Comparison of ENCODE assay signal across 8 cellular contexts in genomic region chr10:73413528-73414229, GRCh38. TPM values are rescaled to one million over a fixed set of nuclear protein-coding genes. Genes with fewer than 3 reads are reported as not detected.
DNase-seq lines count a peak whose midpoint lies in the region; ATAC-seq and TF ChIP-seq lines count a peak whose summit lies in the region.

TSS of gene ANXA7 (minus strand) at chr10:73414058. CDS start at chr10:73400856, 13,202 bp downstream.

- H3K4me1 ChIP-seq in spleen, result peaks cover 16 to 57% (median 43%) of the 10 kb centered on the region in 6 donors

- no peaks in the 10 kb centered on the region for H3K27me3 ChIP-seq in spleen (replicated peaks in 1 of 7)

- H3K27ac ChIP-seq in caudate nucleus (ENCODE audit: low read depth, low read length), result peak within 1 kb of the TSS; percentile 93
- H3K27ac ChIP-seq in spleen, result peak within 1 kb of the TSS; percentile 78 to 98 (median 96)

- peak within 1 kb of the TSS; percentile 86 for H3K27ac Mint-ChIP-seq in activated B cell treated with CpG ODN at 0.5 μM for 24 hours

- H3K9me3 Mint-ChIP-seq in activated B cell treated with CpG ODN at 0.5 μM for 24 hours, result no peaks in the 10 kb centered on the region

- H3K4me1 Mint-ChIP-seq in activated B cell treated with CpG ODN at 0.5 μM for 24 hours, result peaks cover 56% of the 10 kb centered on the region

- TF ChIP-seq POLR2A in spleen (IDR thresholded peaks at IDR 0.05), result peak in 2 of 3 donors; percentile 32 to 49

- H3K4me3 Mint-ChIP-seq in activated B cell treated with CpG ODN at 0.5 μM for 24 hours, result peak within 1 kb of the TSS; percentile 92

- intact Hi-C loops in activated B cell treated with CpG ODN at 0.5 μM for 24 hours (cut with micrococcal nuclease), result loop anchor here (1.0 to 5.0 kb wide), 8 partner anchors 55 to 1646 kb away; partner anchors contain the start of genes CFAP70, DNAJC9, MRPS16 and NDST2
- intact Hi-C loops in spleen (cut with DNase I; ENCODE audit: low total_unique reads), result no loop called here

- POLR2A ChIA-PET in activated B cell treated with CpG ODN at 0.5 μM for 24 hours (lab: Charles Lee), result interaction anchor here (0.5 to 4.8 kb wide), 7 partner anchors 55 to 1412 kb away, joined by 3 to 39 read pairs (median 4); partner anchors contain the start of genes CFAP70, DNAJC9, PPP3CB and SEC24C

- peak; percentile 24 for TF ChIP-seq CTCF in AG09319 (IDR thresholded peaks at IDR 0.05; ENCODE audit: low read depth, low read length)
- no peak for TF ChIP-seq CTCF in activated B cell treated with CpG ODN at 0.5 μM for 24 hours (IDR thresholded peaks at IDR 0.05)
- peak in 9 of 11 experiments; percentile 30 to 72 (median 50) for TF ChIP-seq CTCF in spleen (IDR thresholded peaks at IDR 0.05 in 8 of 11, conservative IDR thresholded peaks at IDR 0.05 in 3 of 11)

- peak within 1 kb of the TSS; percentile 72 to 98 (median 88) for H3K4me3 ChIP-seq in spleen

- CTCF ChIA-PET in activated B cell treated with CpG ODN at 0.5 μM for 24 hours (lab: Charles Lee), result no interaction called here

- DNase-seq in AG09319 (ENCODE audit: extremely low read depth, low read depth) (peak; percentile 53), NCI-H345 (lab: John Stamatoyannopoulos, UW) (peak; percentile 89), activated B cell treated with CpG ODN at 0.5 μM for 24 hours (peak; percentile 86), caudate nucleus (lab: John Stamatoyannopoulos, UW) (peak in 60 of 61 donors; percentile 32 to 95 (median 85)), inferior parietal cortex (ENCODE audit: extremely low spot score) (peak; percentile 87), spleen (peak; percentile 99)

- WGBS in spleen, 5 donors, result 0 to 1% (median 0%) methylated on average over 35 to 62 of the region's 62 CpGs

- H3K9me3 ChIP-seq in spleen, result no peaks in the 10 kb centered on the region

- ATAC-seq in GM18907 (IDR thresholded peaks at IDR 0.05; ENCODE audit: unreplicated experiment) (peak; percentile 94), HG03139 (IDR thresholded peaks at IDR 0.05; ENCODE audit: unreplicated experiment) (peak; percentile 86), activated B cell treated with CpG ODN at 0.5 μM for 24 hours (ENCODE audit: low read depth) (peak; percentile 93)

- H3K36me3 Mint-ChIP-seq in activated B cell treated with CpG ODN at 0.5 μM for 24 hours (ENCODE audit: low read depth), result peaks cover 16% of the 10 kb centered on the region

- H3K27me3 Mint-ChIP-seq in activated B cell treated with CpG ODN at 0.5 μM for 24 hours, result no peaks in the 10 kb centered on the region

- H3K36me3 ChIP-seq in spleen, result peaks cover 0 to 3% (median 0%) of the 10 kb centered on the region in 6 donors

RNA-seq across cellular contexts. Expression of gene ANXA7, which starts in this region (rescaled TPM):
- total RNA-seq in activated B cell treated with CpG ODN at 0.5 μM for 24 hours, result 150 TPM in 2 replicates
- total RNA-seq in spleen, result 100 to 1,000 TPM in 3 of 7 donors, 10 to 100 TPM in 4; 87.8 to 118 (median 97.9) TPM
- 10 to 100 TPM; 40.1 to 57.3 (median 46.4) TPM for polyA plus RNA-seq in spleen

Comparison
In these comparisons a context has a peak if more than half of its experiments do, and no peak if none do; other contexts are left out.
1. Peak in every context shown above with its lines: DNase-seq, ATAC-seq, H3K4me3 ChIP-seq and H3K27ac ChIP-seq.